Comparison of ENCODE assay signal across 11 cellular contexts in genomic region chr3:29319262-29319661, GRCh38. TPM values are rescaled to one million over a fixed set of nuclear protein-coding genes. Genes with fewer than 3 reads are reported as not detected.
DNase-seq lines count a peak whose midpoint lies in the region; ATAC-seq and TF ChIP-seq lines count a peak whose summit lies in the region.
"Had no signal": no experiment of that assay in that cellular context is flagged by ENCODE, and none has a peak within 500 bp of the region (broad histone marks: within the 10 kb centered on the region; RNA-seq: fewer than 3 reads in every experiment).

No MANE protein-coding gene starts in this region.

- no peaks in the 10 kb centered on the region for H3K27me3 ChIP-seq in muscle layer of colon (ENCODE audit: control insufficient read depth in 1 of 2, insufficient read depth in 2 of 2, low read length in 2 of 2)
- H3K27me3 ChIP-seq in body of pancreas: no peaks in the 10 kb centered on the region
- H3K27me3 ChIP-seq in naive thymus-derived CD4-positive, alpha-beta T cell (ENCODE audit: control insufficient read depth in 2 of 2, insufficient read depth in 2 of 2, low read length in 2 of 2): no peaks in the 10 kb centered on the region

- POLR2A ChIA-PET in naive thymus-derived CD4-positive, alpha-beta T cell (lab: Charles Lee): no interaction called here

- ATAC-seq in GM18873 (IDR thresholded peaks at IDR 0.05; ENCODE audit: low FRiP score, unreplicated experiment): peak; percentile 66
- ATAC-seq in GM21723 (IDR thresholded peaks at IDR 0.05; ENCODE audit: unreplicated experiment): peak; percentile 83
- ATAC-seq in HG03280 (IDR thresholded peaks at IDR 0.05; ENCODE audit: unreplicated experiment): peak; percentile 57
- ATAC-seq in body of pancreas: no peak
- ATAC-seq in naive thymus-derived CD4-positive, alpha-beta T cell: no peak

- H3K4me1 Mint-ChIP-seq in naive thymus-derived CD4-positive, alpha-beta T cell: peaks cover 0 to 3% (median 0%) of the 10 kb centered on the region in 7 donors

- no peak overlapping the region for H3K27ac Mint-ChIP-seq in naive thymus-derived CD4-positive, alpha-beta T cell

- no peaks in the 10 kb centered on the region for H3K9me3 Mint-ChIP-seq in naive thymus-derived CD4-positive, alpha-beta T cell

- no peaks in the 10 kb centered on the region for H3K9me3 ChIP-seq in muscle layer of colon (ENCODE audit: low read length)
- no peaks in the 10 kb centered on the region for H3K9me3 ChIP-seq in body of pancreas
- H3K9me3 ChIP-seq in naive thymus-derived CD4-positive, alpha-beta T cell (ENCODE audit: control insufficient read depth in 2 of 3, low read length in 3 of 3): no peaks in the 10 kb centered on the region

- TF ChIP-seq POLR2A in body of pancreas (IDR thresholded peaks at IDR 0.05): no peak

- H3K4me3 ChIP-seq in muscle layer of colon (ENCODE audit: low read depth in 1 of 2, low read length in 2 of 2): no peak overlapping the region
- no peak overlapping the region for H3K4me3 ChIP-seq in body of pancreas
- H3K4me3 ChIP-seq in naive thymus-derived CD4-positive, alpha-beta T cell (ENCODE audit: low read length): no peak overlapping the region

- no peak overlapping the region for H3K9ac ChIP-seq in muscle layer of colon (ENCODE audit: low read length)
- H3K9ac ChIP-seq: GM23248 had no signal

- no peaks in the 10 kb centered on the region for H3K36me3 Mint-ChIP-seq in naive thymus-derived CD4-positive, alpha-beta T cell

- H3K27ac ChIP-seq in muscle layer of colon (ENCODE audit: low read depth, low read length): peak overlapping the region; percentile 10
- no peak overlapping the region for H3K27ac ChIP-seq in body of pancreas
- H3K27ac ChIP-seq in naive thymus-derived CD4-positive, alpha-beta T cell (ENCODE audit: low read depth, low read length): no peak overlapping the region
- H3K27ac ChIP-seq: GM23248 had no signal

- CTCF ChIA-PET in naive thymus-derived CD4-positive, alpha-beta T cell (lab: Charles Lee): no interaction called here

- H3K36me3 ChIP-seq in muscle layer of colon (ENCODE audit: insufficient read depth, low read length) (no peaks in the 10 kb centered on the region), body of pancreas (replicated peaks in 1 of 2; ENCODE audit: insufficient read depth in 1 of 2, low read depth in 2 of 2) (no peaks in the 10 kb centered on the region)
- H3K36me3 ChIP-seq in naive thymus-derived CD4-positive, alpha-beta T cell (ENCODE audit: control insufficient read depth in 2 of 3, insufficient read depth in 3 of 3, low read length in 3 of 3): no peaks in the 10 kb centered on the region

- WGBS in body of pancreas, 2 donors: 72 to 81% methylated on average over 4 of the region's 4 CpGs

- H3K4me1 ChIP-seq in muscle layer of colon (ENCODE audit: insufficient read depth, low read length) (peaks cover 45% of the 10 kb centered on the region), body of pancreas (peaks cover 6% of the 10 kb centered on the region)
- H3K4me1 ChIP-seq in naive thymus-derived CD4-positive, alpha-beta T cell (ENCODE audit: control insufficient read depth in 2 of 2, insufficient read depth in 2 of 2, low read length in 2 of 2): no peaks in the 10 kb centered on the region

- no peak for TF ChIP-seq CTCF in body of pancreas (IDR thresholded peaks at IDR 0.05)

- DNase-seq in HuH-7 (ENCODE audit: low spot score): no peak
- DNase-seq in NCI-H2107 (lab: John Stamatoyannopoulos, UW): no peak
- no peak for DNase-seq in body of pancreas
- DNase-seq in naive thymus-derived CD4-positive, alpha-beta T cell: no peak
- DNase-seq: activated CD4-positive, alpha-beta T cell treated with anti-CD3 and anti-CD28 coated beads for 4 hours; GM23248; NCI-H1092 treated with DMSO at 0.1 percent for 48 hours had no signal

- no peak overlapping the region for H3K4me3 Mint-ChIP-seq in naive thymus-derived CD4-positive, alpha-beta T cell

- H3K27me3 Mint-ChIP-seq in naive thymus-derived CD4-positive, alpha-beta T cell: peaks cover 0 to 9% (median 0%) of the 10 kb centered on the region in 5 donors

- intact Hi-C loops in body of pancreas (cut with DNase I): no loop called here
- intact Hi-C loops in naive thymus-derived CD4-positive, alpha-beta T cell (cut with micrococcal nuclease): no loop called here

RNA-seq across cellular contexts. Expression of gene RBMS3, which starts 38.4 kb away (rescaled TPM):
- 10 to 100 TPM; 17.4 to 29.7 TPM for total RNA-seq in body of pancreas
- total RNA-seq in naive thymus-derived CD4-positive, alpha-beta T cell: 1 to 10 TPM in 2 of 5 experiments, under 1 TPM in 3; 0.16 to 4.9 (median 0.89) TPM
- under 1 TPM; 0.15 to 0.33 TPM for polyA plus RNA-seq in naive thymus-derived CD4-positive, alpha-beta T cell

Comparison
In these comparisons a context has a peak if more than half of its experiments do, and no peak if none do; other contexts are left out.
1. ATAC-seq: peak in GM18873 (single experiment), GM21723 (single experiment) and HG03280 (single experiment); none in body of pancreas (single experiment) and naive thymus-derived CD4-positive, alpha-beta T cell (single experiment).